Comparison of ENCODE assay signal across 9 cellular contexts in the genomic region with DNA sequence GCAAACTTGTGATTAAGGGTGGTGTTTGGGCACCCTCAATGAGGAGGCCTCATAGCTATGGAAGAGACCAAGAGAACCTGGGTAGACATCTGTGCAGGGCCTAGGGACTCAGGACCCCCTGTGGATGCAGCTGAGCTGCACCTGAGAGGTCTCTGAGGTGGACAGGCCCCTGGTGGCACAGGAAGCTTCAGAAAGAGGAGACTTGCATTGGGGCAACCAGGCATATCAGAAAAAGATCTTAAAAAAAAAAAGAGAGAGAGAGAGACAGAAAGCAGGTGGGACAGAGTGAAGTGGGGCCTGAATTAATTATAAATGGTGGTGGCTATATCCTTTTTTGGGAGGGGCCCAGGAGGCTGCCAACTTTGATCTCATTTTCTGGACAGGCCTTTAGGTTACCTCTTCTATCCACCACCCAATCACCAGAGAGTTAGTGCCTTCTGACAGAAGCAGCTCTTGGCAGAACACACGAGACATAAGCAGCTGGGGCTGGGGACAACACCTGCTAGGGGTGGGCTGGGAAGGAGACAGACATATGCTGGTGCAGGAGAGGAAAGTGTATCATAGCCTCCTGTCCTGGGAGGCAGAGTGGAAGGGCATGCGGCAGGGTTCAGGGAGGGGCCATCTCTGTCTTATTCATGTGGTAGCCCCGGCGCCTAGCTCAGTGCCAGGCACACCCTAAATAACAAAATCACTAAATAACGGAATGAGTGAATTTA. TPM values are rescaled to one million over a fixed set of nuclear protein-coding genes. Genes with fewer than 3 reads are reported as not detected.
DNase-seq lines count a peak whose midpoint lies in the region; ATAC-seq, FAIRE-seq and TF ChIP-seq lines count a peak whose summit lies in the region.
"Had no signal": no experiment of that assay in that cellular context is flagged by ENCODE, and none has a peak within 500 bp of the region (broad histone marks: within the 10 kb centered on the region; RNA-seq: fewer than 3 reads in every experiment).

No MANE protein-coding gene starts in this region.

- TF ChIP-seq EP300 in A549 (IDR thresholded peaks at IDR 0.05) = no peak

- H3K36me3 ChIP-seq in adipocyte (ENCODE audit: control insufficient read depth, insufficient read depth, low read length, severe bottlenecking) (no peaks in the 10 kb centered on the region), mucosa of rectum (ENCODE audit: control insufficient read depth in 2 of 2, insufficient read depth in 2 of 2, low read length in 2 of 2) (no peaks in the 10 kb centered on the region)

- H3K9me3 ChIP-seq in A549 (no peaks in the 10 kb centered on the region), adipocyte (ENCODE audit: control insufficient read depth, low read length) (no peaks in the 10 kb centered on the region), mucosa of rectum (ENCODE audit: control insufficient read depth in 2 of 2, low read length in 2 of 2) (no peaks in the 10 kb centered on the region)
- H3K9me3 ChIP-seq: mucosa of descending colon had no signal

- POLR2A ChIA-PET in A549 (lab: Yijun Ruan, JAX) = interaction anchor here (4.2 to 4.4 kb wide), 2 partner anchors 29 to 48 kb away, joined by 62 to 77 read pairs; a partner anchor contains a TSS

- TF ChIP-seq CTCF in A549 (IDR thresholded peaks at IDR 0.05) = no peak

- no peak for TF ChIP-seq POLR2A in A549 (IDR thresholded peaks at IDR 0.05; ENCODE audit: low read length)

- CTCF ChIA-PET in A549 (lab: Yijun Ruan, JAX) = interaction anchor here (0.7 to 8.3 kb wide), 11 partner anchors 9 to 128 kb away, joined by 3 to 87 read pairs (median 11); a partner anchor contains a TSS

- FAIRE-seq in A549 (lab: Jason Lieb, UNC) = no peak

- H3K4me3 ChIP-seq in A549 = no peak overlapping the region
- H3K4me3 ChIP-seq in adipocyte (ENCODE audit: low read length) = peak overlapping the region; percentile 71
- H3K4me3 ChIP-seq in mucosa of rectum (ENCODE audit: low read length in 2 of 2) = peak overlapping the region in 1 of 2 donors; percentile 52
- H3K4me3 ChIP-seq: mucosa of descending colon had no signal

- peak overlapping the region; percentile 90 for H3K9ac ChIP-seq in adipocyte (ENCODE audit: low read length)
- H3K9ac ChIP-seq in mucosa of rectum (ENCODE audit: low read depth in 1 of 2, low read length in 2 of 2) = peak overlapping the region; percentile 54 to 61

- no peak for TF ChIP-seq RAD21 in A549 (conservative IDR thresholded peaks at IDR 0.05 in 1 of 2, IDR thresholded peaks at IDR 0.05 in 1 of 2)

- H3K27me3 ChIP-seq in adipocyte (replicated peaks; ENCODE audit: control insufficient read depth, insufficient read depth, low read length) (no peaks in the 10 kb centered on the region), mucosa of rectum (ENCODE audit: control insufficient read depth in 2 of 2, insufficient read depth in 2 of 2, low read length in 2 of 2) (no peaks in the 10 kb centered on the region)

- ATAC-seq in A549 (no peak), GM21381 (IDR thresholded peaks at IDR 0.05; ENCODE audit: unreplicated experiment) (no peak), HG02870 (IDR thresholded peaks at IDR 0.05; ENCODE audit: unreplicated experiment) (no peak), GM19324 (IDR thresholded peaks at IDR 0.05; ENCODE audit: low FRiP score, unreplicated experiment) (no peak)
- ATAC-seq: mucosa of descending colon had no signal

- no peak for DNase-seq in A549 (ENCODE audit: low read depth in 1 of 2, low spot score in 1 of 2)
- DNase-seq in NAMALWA (ENCODE audit: low spot score) = peak; percentile 82
- DNase-seq in adipocyte (ENCODE audit: low read depth) = peak; percentile 19
- no peak for DNase-seq in GM19238 (ENCODE audit: insufficient read length, low spot score)
- DNase-seq: mucosa of descending colon had no signal

- 94% methylated on average over 5 of the region's 5 CpGs for WGBS in A549 (ENCODE audit: missing lambda C conversion rate)

- H3K4me1 ChIP-seq in A549 (peaks cover 76% of the 10 kb centered on the region), adipocyte (ENCODE audit: control insufficient read depth, insufficient read depth, low read length) (peaks cover 80% of the 10 kb centered on the region), mucosa of rectum (ENCODE audit: control insufficient read depth in 2 of 2, insufficient read depth in 2 of 2, low read length in 2 of 2) (peaks cover 65 to 81% of the 10 kb centered on the region in 2 donors)

- H3K4me2 ChIP-seq in A549 = no peak overlapping the region

- H3K27ac ChIP-seq in A549 = peak overlapping the region; percentile 58 to 78; a peak in 5 of 6 replicates
- H3K27ac ChIP-seq in mucosa of rectum (ENCODE audit: low read depth in 2 of 2, low read length in 2 of 2) = peak overlapping the region; percentile 77 to 92

TF ChIP-seq in A549, 52 proteins besides CTCF, POLR2A, EP300 and RAD21:
- TF ChIP-seq CBX2 (IDR thresholded peaks at IDR 0.05; ENCODE audit: borderline replicate concordance, low read depth) = no peak
- no peak for TF ChIP-seq JUN (IDR thresholded peaks at IDR 0.05)
- no peak for TF ChIP-seq RNF2 (IDR thresholded peaks at IDR 0.05; ENCODE audit: borderline replicate concordance, low read depth)
- TF ChIP-seq CHD2 (IDR thresholded peaks at IDR 0.05; ENCODE audit: low read length, partially characterized antibody) = no peak
- TF ChIP-seq HOXB13 (CRISPR knock-in tag; IDR thresholded peaks at IDR 0.05; ENCODE audit: low read depth) = no peak
- TF ChIP-seq, protein P1, sequence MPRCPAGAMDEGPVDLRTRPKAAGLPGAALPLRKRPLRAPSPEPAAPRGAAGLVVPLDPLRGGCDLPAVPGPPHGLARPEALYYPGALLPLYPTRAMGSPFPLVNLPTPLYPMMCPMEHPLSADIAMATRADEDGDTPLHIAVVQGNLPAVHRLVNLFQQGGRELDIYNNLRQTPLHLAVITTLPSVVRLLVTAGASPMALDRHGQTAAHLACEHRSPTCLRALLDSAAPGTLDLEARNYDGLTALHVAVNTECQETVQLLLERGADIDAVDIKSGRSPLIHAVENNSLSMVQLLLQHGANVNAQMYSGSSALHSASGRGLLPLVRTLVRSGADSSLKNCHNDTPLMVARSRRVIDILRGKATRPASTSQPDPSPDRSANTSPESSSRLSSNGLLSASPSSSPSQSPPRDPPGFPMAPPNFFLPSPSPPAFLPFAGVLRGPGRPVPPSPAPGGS (IDR thresholded peaks at IDR 0.05) = no peak
- no peak for TF ChIP-seq GATA3 (IDR thresholded peaks at IDR 0.05; ENCODE audit: borderline replicate concordance)
- no peak for TF ChIP-seq EHF (CRISPR knock-in tag; IDR thresholded peaks at IDR 0.05)

RNA-seq across cellular contexts. Expression of a gene that starts 46.6 kb away (rescaled TPM):
- polyA plus RNA-seq in A549 (2011; rRNA removed) = 13.4 and 14.7 TPM in 2 replicates
- polyA plus RNA-seq in A549 (2012; cell fraction: cytosol; rRNA removed) = 9.7 and 11.0 TPM in 2 replicates
- polyA plus RNA-seq in A549 (2012; cell fraction: nucleus; rRNA removed) = 3.5 and 5.5 TPM in 2 replicates
- 6.3 to 7.5 TPM (median 7.0 TPM) in 3 replicates for polyA plus RNA-seq in A549 (2017; fragmentation: RNase III; extraction: RNeasy Plus Mini Kit Qiagen cat#74134 plus additional on column Dnase treatment)
- polyA minus RNA-seq in A549 (2011; rRNA and poly(A)+ RNA removed) = 8.9 and 9.3 TPM in 2 replicates

RNA-seq across cellular contexts. Expression of a gene that starts 48.2 kb away (rescaled TPM):
- polyA plus RNA-seq in A549 (2011; rRNA removed) (87.7 and 114 TPM in 2 replicates), A549 (2017; fragmentation: RNase III; extraction: RNeasy Plus Mini Kit Qiagen cat#74134 plus additional on column Dnase treatment) (26.1 to 34.5 TPM (median 31.3 TPM) in 3 replicates)
- polyA plus RNA-seq in A549 (2012; cell fraction: cytosol; rRNA removed) = 61.9 and 67.6 TPM in 2 replicates
- polyA plus RNA-seq in A549 (2012; cell fraction: nucleus; rRNA removed) = 45.2 and 53.4 TPM in 2 replicates
- polyA minus RNA-seq in A549 (2011; rRNA and poly(A)+ RNA removed) = 127 and 135 TPM in 2 replicates

Comparison
In these comparisons a context has a peak if more than half of its experiments do, and no peak if none do; other contexts are left out.
1. DNase-seq: peak in NAMALWA (single experiment) and adipocyte (single experiment); none in A549 (0 of 2) and GM19238 (single experiment).